8 cellular contexts compared by ENCODE assay signal in genomic region chr11:31812392-31813241, GRCh38. TPM values are rescaled to one million over a fixed set of nuclear protein-coding genes. Genes with fewer than 3 reads are reported as not detected.
DNase-seq lines count a peak whose midpoint lies in the region; ATAC-seq and TF ChIP-seq lines count a peak whose summit lies in the region.

No MANE protein-coding gene starts in this region.

- in situ Hi-C loops in astrocyte of the spinal cord (cut with HindIII; ENCODE audit: low sequenced_read_pairs), result no loop called here

- POLR2A ChIA-PET in A673 (lab: Charles Lee; ENCODE audit: low non-redundant PET), result interaction anchor here (0.7 kb wide), 1 partner anchor 998 kb away, joined by 3 read pairs; no protein-coding TSS in a partner anchor

- DNase-seq in A673 (ENCODE audit: low spot score), result no peak
- DNase-seq in HFF-Myc (ENCODE audit: extremely low read depth, low read depth), result no peak
- DNase-seq in astrocyte of the spinal cord (ENCODE audit: low read depth, low spot score), result peak; percentile 59
- no peak for DNase-seq in lower lobe of right lung
- DNase-seq in upper lobe of right lung, result no peak
- DNase-seq in OCI-M2 (lab: John Stamatoyannopoulos, UW; ENCODE audit: unreplicated experiment), result no peak

- intact Hi-C loops in A673 (cut with micrococcal nuclease; ENCODE audit: unreplicated experiment), result loop anchor here (5.0 kb wide), 4 partner anchors 170 to 705 kb away; partner anchors contain the start of gene RCN1
- intact Hi-C loops in lower lobe of right lung (cut with DNase I), result no loop called here
- intact Hi-C loops in upper lobe of right lung (cut with DNase I), result no loop called here

- H3K36me3 ChIP-seq in A673 (ENCODE audit: insufficient read depth, low read length, poor library complexity, severe bottlenecking) (no peaks in the 10 kb centered on the region), lower lobe of right lung (no peaks in the 10 kb centered on the region), upper lobe of right lung (no peaks in the 10 kb centered on the region)

- ATAC-seq in lower lobe of right lung (peak; percentile 13 to 15), upper lobe of right lung (no peak), GM19351 (IDR thresholded peaks at IDR 0.05; ENCODE audit: unreplicated experiment) (no peak), HG03571 (IDR thresholded peaks at IDR 0.05; ENCODE audit: unreplicated experiment) (no peak)

- H3K4me1 ChIP-seq in A673 (ENCODE audit: insufficient read depth, low read length, poor library complexity, severe bottlenecking) (peaks cover 83% of the 10 kb centered on the region), lower lobe of right lung (peaks cover 74% of the 10 kb centered on the region), upper lobe of right lung (peaks cover 71% of the 10 kb centered on the region)

- CTCF ChIA-PET in A673 (lab: Charles Lee), result interaction anchor here (0.6 kb wide), 1 partner anchor 167 kb away, joined by 4 read pairs; no protein-coding TSS in a partner anchor

- no peaks in the 10 kb centered on the region for H3K9me3 ChIP-seq in A673 (ENCODE audit: low read depth, low read length, poor library complexity, severe bottlenecking)
- H3K9me3 ChIP-seq in lower lobe of right lung, result no peaks in the 10 kb centered on the region
- no peaks in the 10 kb centered on the region for H3K9me3 ChIP-seq in upper lobe of right lung

- H3K4me3 ChIP-seq in A673 (ENCODE audit: low read depth, low read length, poor library complexity, severe bottlenecking), result peak overlapping the region; percentile 44
- peak overlapping the region; percentile 26 for H3K4me3 ChIP-seq in HFF-Myc (replicated peaks; ENCODE audit: low read depth, low read length)
- H3K4me3 ChIP-seq in astrocyte of the spinal cord (ENCODE audit: low read depth, low read length), result peak overlapping the region; percentile 34
- peak overlapping the region; percentile 58 for H3K4me3 ChIP-seq in lower lobe of right lung
- peak overlapping the region; percentile 44 for H3K4me3 ChIP-seq in upper lobe of right lung

- H3K27me3 ChIP-seq in A673 (replicated peaks; ENCODE audit: insufficient read depth, low read depth, low read length, poor library complexity) (peaks cover 94% of the 10 kb centered on the region), lower lobe of right lung (ENCODE audit: low read depth) (peaks cover 97% of the 10 kb centered on the region), upper lobe of right lung (peaks cover 97% of the 10 kb centered on the region)

- H3K27ac ChIP-seq in A673 (ENCODE audit: low read depth, low read length, poor library complexity, severe bottlenecking) (no peak overlapping the region), lower lobe of right lung (no peak overlapping the region), upper lobe of right lung (no peak overlapping the region)

- TF ChIP-seq CTCF in A673 (conservative IDR thresholded peaks at IDR 0.05; ENCODE audit: low read depth, low read length) (no peak), HFF-Myc (IDR thresholded peaks at IDR 0.05; ENCODE audit: low read depth, low read length, missing control alignments) (no peak), astrocyte of the spinal cord (IDR thresholded peaks at IDR 0.05; ENCODE audit: low read depth, low read length) (no peak), lower lobe of right lung (IDR thresholded peaks at IDR 0.05) (no peak), upper lobe of right lung (IDR thresholded peaks at IDR 0.05) (no peak)

- BruUV-seq in A673 (replicated peaks; lab: Mats Ljungman, UMichigan), result no TSS peak

RNA-seq across cellular contexts. Expression of gene PAX6, which starts 1.5 kb away (rescaled TPM):
- total RNA-seq in A673 (2021) (22.4 and 33.9 TPM in 2 replicates), lower lobe of right lung (not detected), upper lobe of right lung (not detected)

Comparison
In these comparisons a context has a peak if more than half of its experiments do, and no peak if none do; other contexts are left out.
1. ATAC-seq: peak in lower lobe of right lung (2 of 2); none in upper lobe of right lung (single experiment), GM19351 (single experiment) and HG03571 (single experiment).
2. RNA of gene PAX6, which starts 1.5 kb away (total RNA-seq): 22.4 to 33.9 TPM in A673; not detected in lower lobe of right lung (single experiment) and not detected in upper lobe of right lung (single experiment); every median in the first group is over 10 times any median in the second.
3. Peak in every context shown above with its lines, with median percentiles within 50 percentile points of each other: H3K4me3 ChIP-seq.